8 cellular contexts compared by ENCODE assay signal in the genomic region with DNA sequence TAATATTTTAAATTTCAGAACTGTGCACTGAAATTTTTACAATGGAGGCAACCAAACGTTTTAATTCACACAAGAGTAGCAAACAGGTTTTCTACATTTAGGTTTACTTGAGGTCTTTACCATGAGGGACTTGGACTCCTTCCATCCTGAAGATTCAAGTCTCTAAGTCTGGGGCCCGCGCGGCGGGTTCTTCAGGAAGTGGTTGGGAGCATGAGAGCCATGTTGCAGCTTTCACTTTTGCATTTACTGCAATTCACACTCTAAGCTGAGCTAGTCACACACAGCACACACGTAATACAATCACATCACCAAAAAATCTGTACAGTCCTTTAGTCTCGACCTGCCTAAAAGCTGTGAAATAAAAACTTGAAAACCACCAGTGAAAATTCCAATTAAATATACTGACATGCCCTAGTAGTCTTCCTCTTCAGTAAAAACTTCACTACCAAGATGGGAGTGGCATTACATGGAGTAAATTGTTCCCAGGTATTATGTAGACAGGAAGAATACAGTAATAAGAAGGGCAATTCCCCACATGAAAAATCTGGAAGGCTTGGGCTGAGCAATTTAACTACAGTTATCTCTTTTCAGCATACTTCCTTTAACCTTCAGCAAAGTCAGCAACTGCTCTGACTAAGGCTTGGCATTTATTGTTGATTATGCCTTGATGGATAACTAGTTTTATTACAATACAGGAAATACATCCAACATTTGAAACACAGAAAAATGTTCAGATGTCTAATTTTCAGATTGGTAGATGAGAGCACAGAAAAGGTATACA.
DNase-seq lines count a peak whose midpoint lies in the region; ATAC-seq, FAIRE-seq and TF ChIP-seq lines count a peak whose summit lies in the region.

No MANE protein-coding gene starts in this region.

- intact Hi-C loops in Calu3 (cut with micrococcal nuclease; ENCODE audit: unreplicated experiment): loop anchor here (5.0 kb wide), 2 partner anchors 36 to 254 kb away; no protein-coding TSS in a partner anchor
- intact Hi-C loops in K562 (cut with micrococcal nuclease): no loop called here
- intact Hi-C loops in upper lobe of right lung (cut with DNase I): no loop called here

- 0% methylated on average over 7 of the region's 7 CpGs for WGBS in SK-N-SH (ENCODE audit: low lambda C conversion rate)
- WGBS in K562 (ENCODE audit: insufficient coverage, low coverage, missing lambda C conversion rate): 12% methylated on average over 7 of the region's 7 CpGs
- WGBS in lung, 2 donors: 6 to 23% methylated on average over 7 of the region's 7 CpGs

- peak; percentile 41 for ATAC-seq in HG02571 (IDR thresholded peaks at IDR 0.05; ENCODE audit: unreplicated experiment)
- ATAC-seq in K562: no peak
- no peak for ATAC-seq in lung (ENCODE audit: insufficient read depth, low FRiP score)
- peak; percentile 31 for ATAC-seq in upper lobe of right lung

- no peaks in the 10 kb centered on the region for H3K9me1 ChIP-seq in K562 (ENCODE audit: control insufficient read depth, insufficient read depth, low read length)

- H3K4me1 Mint-ChIP-seq in Calu3 (ENCODE audit: low read depth, unreplicated experiment): peaks cover 31% of the 10 kb centered on the region

- H4K20me1 ChIP-seq in SK-N-SH (ENCODE audit: insufficient read depth): peaks cover 28% of the 10 kb centered on the region; the same call in 1 of the 2 replicates
- H4K20me1 ChIP-seq in K562 (replicated peaks; ENCODE audit: control insufficient read depth, insufficient read depth, low read length): no peaks in the 10 kb centered on the region

- BruUV-seq in Calu3 (replicated peaks; lab: Mats Ljungman, UMichigan) (no TSS peak), K562 (replicated peaks; lab: Mats Ljungman, UMichigan) (no TSS peak)

- POLR2A ChIA-PET in SK-N-SH (lab: Yijun Ruan, JAX): no interaction called here
- POLR2A ChIA-PET in K562 (lab: Yijun Ruan, JAX): no interaction called here

- H3K9me3 ChIP-seq in SK-N-SH: no peaks in the 10 kb centered on the region
- H3K9me3 ChIP-seq in K562 (replicated peaks; ENCODE audit: control insufficient read depth, insufficient read depth, low read depth, low read length): no peaks in the 10 kb centered on the region
- no peaks in the 10 kb centered on the region for H3K9me3 ChIP-seq in lung (ENCODE audit: control insufficient read depth in 2 of 2, insufficient read depth in 1 of 2, low read length in 1 of 2)
- no peaks in the 10 kb centered on the region for H3K9me3 ChIP-seq in upper lobe of right lung

- H3K4me1 ChIP-seq in SK-N-SH (ENCODE audit: control insufficient read depth in 1 of 2, insufficient read depth in 2 of 2, low read depth in 1 of 2, low read length in 1 of 2): peaks cover 0 to 40% of the 10 kb centered on the region in 2 experiments
- H3K4me1 ChIP-seq in K562 (replicated peaks in 1 of 2; ENCODE audit: control insufficient read depth in 2 of 2, insufficient read depth in 2 of 2, low read length in 2 of 2): no peaks in the 10 kb centered on the region; a peak in 2 of 5 replicates
- peaks cover 0 to 4% of the 10 kb centered on the region in 2 donors for H3K4me1 ChIP-seq in lung (ENCODE audit: control insufficient read depth in 2 of 2, insufficient read depth in 2 of 2, low read length in 2 of 2)
- no peaks in the 10 kb centered on the region for H3K4me1 ChIP-seq in upper lobe of right lung

- TF ChIP-seq EP300 in SK-N-SH (IDR thresholded peaks at IDR 0.05; ENCODE audit: borderline replicate concordance in 1 of 2, low read depth in 1 of 2, low read length in 1 of 2) (no peak), K562 (IDR thresholded peaks at IDR 0.05; ENCODE audit: low read length) (no peak)

- peak overlapping the region; percentile 87 to 96; a peak in 3 of 4 replicates for H3K27ac ChIP-seq in SK-N-SH (ENCODE audit: low read depth in 2 of 2, low read length in 1 of 2)
- H3K27ac ChIP-seq in K562 (ENCODE audit: extremely low read depth, low read depth, low read length): peak overlapping the region; percentile 41; the same call in 2 of the 3 replicates
- H3K27ac ChIP-seq in lung (ENCODE audit: low read depth in 1 of 2, low read length in 1 of 2): peak overlapping the region; percentile 10 to 16
- peak overlapping the region; percentile 88 for H3K27ac ChIP-seq in upper lobe of right lung

- CTCF ChIA-PET in Calu3 (lab: Charles Lee): interaction anchor here (0.5 to 0.9 kb wide), 2 partner anchors 23 to 1878 kb away, joined by 3 to 5 read pairs; no protein-coding TSS in a partner anchor
- CTCF ChIA-PET in SK-N-SH (lab: Yijun Ruan, JAX): no interaction called here
- CTCF ChIA-PET in K562 (lab: Yijun Ruan, JAX; ENCODE audit: low intra/inter-chr PET ratio): no interaction called here

- no peak for TF ChIP-seq POLR2A in K562 (conservative IDR thresholded peaks at IDR 0.05)

- peak overlapping the region; percentile 97 for H3K27ac Mint-ChIP-seq in Calu3 (ENCODE audit: unreplicated experiment)

- no peaks in the 10 kb centered on the region for H3K27me3 Mint-ChIP-seq in Calu3 (ENCODE audit: unreplicated experiment)

- H3K4me3 Mint-ChIP-seq in Calu3 (ENCODE audit: low read depth, unreplicated experiment): peak overlapping the region; percentile 89

- peaks cover 61% of the 10 kb centered on the region for H3K36me3 Mint-ChIP-seq in Calu3 (ENCODE audit: insufficient read depth, unreplicated experiment)

- TF ChIP-seq CTCF in Calu3 (IDR thresholded peaks at IDR 0.05; ENCODE audit: unreplicated experiment) (no peak), SK-N-SH (IDR thresholded peaks at IDR 0.05) (no peak), K562 (IDR thresholded peaks at IDR 0.05 in 2 of 3, conservative IDR thresholded peaks at IDR 0.05 in 1 of 3; ENCODE audit: insufficient read depth in 2 of 3, low read depth in 1 of 3, low read length in 3 of 3) (no peak), lung (IDR thresholded peaks at IDR 0.05; ENCODE audit: control extremely low read depth, extremely low read depth) (no peak), upper lobe of right lung (IDR thresholded peaks at IDR 0.05) (no peak)

- H3K27me3 ChIP-seq in SK-N-SH (ENCODE audit: insufficient read depth): no peaks in the 10 kb centered on the region
- H3K27me3 ChIP-seq in K562 (ENCODE audit: control insufficient read depth in 2 of 2, insufficient read depth in 2 of 2, low read length in 2 of 2): no peaks in the 10 kb centered on the region
- no peaks in the 10 kb centered on the region for H3K27me3 ChIP-seq in lung (ENCODE audit: control insufficient read depth, insufficient read depth)
- H3K27me3 ChIP-seq in upper lobe of right lung: no peaks in the 10 kb centered on the region

- in situ Hi-C loops in K562 (cut with MboI): no loop called here

- no peak overlapping the region for H2AFZ ChIP-seq in SK-N-SH (ENCODE audit: low read depth)
- peak overlapping the region; percentile 81 for H2AFZ ChIP-seq in K562 (ENCODE audit: low read depth, low read length)

- H3K4me2 ChIP-seq in SK-N-SH (peak overlapping the region; percentile 72), K562 (ENCODE audit: insufficient read depth, low read length) (no peak overlapping the region; the same call in 1 of the 2 replicates)

- no peaks in the 10 kb centered on the region for H3K9me3 Mint-ChIP-seq in Calu3 (ENCODE audit: low read depth, unreplicated experiment)

- H3K4me3 ChIP-seq in SK-N-SH (ENCODE audit: low read depth in 2 of 2, low read length in 1 of 2): peak overlapping the region; percentile 61 to 69; a peak in 3 of 4 replicates
- H3K4me3 ChIP-seq in K562: no peak overlapping the region
- no peak overlapping the region for H3K4me3 ChIP-seq in lung
- peak overlapping the region; percentile 57 for H3K4me3 ChIP-seq in upper lobe of right lung

- peaks cover 95% of the 10 kb centered on the region for H3K79me2 ChIP-seq in SK-N-SH (ENCODE audit: insufficient read depth)
- H3K79me2 ChIP-seq in K562 (ENCODE audit: control insufficient read depth, insufficient read depth, low read length): peaks cover 24% of the 10 kb centered on the region

- no peak for FAIRE-seq in K562 (lab: Jason Lieb, UNC)

- no peaks in the 10 kb centered on the region for H3K9me2 ChIP-seq in SK-N-SH

- no peak for TF ChIP-seq RAD21 in SK-N-SH (IDR thresholded peaks at IDR 0.05; ENCODE audit: low read length)
- no peak for TF ChIP-seq RAD21 in K562 (CRISPR knock-in tag; conservative IDR thresholded peaks at IDR 0.05 in 1 of 2, IDR thresholded peaks at IDR 0.05 in 1 of 2)

- H3F3A ChIP-seq in SK-N-SH (replicated peaks; ENCODE audit: insufficient read depth): peaks cover 80% of the 10 kb centered on the region

- H3K36me3 ChIP-seq in SK-N-SH (replicated peaks in 1 of 2; ENCODE audit: control insufficient read depth in 1 of 2, insufficient read depth in 2 of 2, low read length in 1 of 2) (peaks cover 25 to 33% of the 10 kb centered on the region in 2 experiments), K562 (ENCODE audit: control insufficient read depth, insufficient read depth, low read length) (no peaks in the 10 kb centered on the region), lung (ENCODE audit: control insufficient read depth in 2 of 2, insufficient read depth in 2 of 2, low read length in 2 of 2) (no peaks in the 10 kb centered on the region), upper lobe of right lung (no peaks in the 10 kb centered on the region)

- peak overlapping the region; percentile 99 for H3K9ac ChIP-seq in SK-N-SH
- no peak overlapping the region for H3K9ac ChIP-seq in K562 (ENCODE audit: insufficient read depth in 1 of 2, low read depth in 2 of 2, low read length in 2 of 2)

- DNase-seq in Calu3 (peak; percentile 31), SK-N-SH (no peak), K562 (ENCODE audit: extremely low read depth in 1 of 4, low spot score in 3 of 4) (no peak), lung (ENCODE audit: low spot score) (no peak), upper lobe of right lung (peak; percentile 67), DMS 273 treated with DMSO at 0.1 percent for 48 hours (lab: John Stamatoyannopoulos, UW) (no peak), islet precursor cell (no peak)

TF ChIP-seq in SK-N-SH, 30 proteins besides CTCF, POLR2A, EP300 and RAD21 (continues in another document):
- TF ChIP-seq POLR2AphosphoS5 (IDR thresholded peaks at IDR 0.05; ENCODE audit: low read depth, low read length) (no peak), FOXM1 (IDR thresholded peaks at IDR 0.05; ENCODE audit: low read depth) (0 out of 2 replicates have a peak, but pooled peaks have one; percentile 11)

TF ChIP-seq in K562, 482 proteins besides CTCF, POLR2A, EP300 and RAD21 (continues in another document):
- no peak for TF ChIP-seq PHTF2 (CRISPR knock-in tag; IDR thresholded peaks at IDR 0.05)

Comparison
In these comparisons a context has a peak if more than half of its experiments do, and no peak if none do; other contexts are left out.
1. DNase-seq: peak in Calu3 (single experiment) and upper lobe of right lung (single experiment); none in SK-N-SH (single experiment), K562 (0 of 4), lung (single experiment), DMS 273 treated with DMSO at 0.1 percent for 48 hours (single experiment) and islet precursor cell (single experiment).
2. ATAC-seq: peak in HG02571 (single experiment) and upper lobe of right lung (single experiment); none in K562 (single experiment) and lung (single experiment).
3. H3K27ac ChIP-seq: peak in every context shown above with its lines; median percentile 92 in SK-N-SH; 88 in upper lobe of right lung; 41 in K562; 13 in lung.
4. H3K4me3 ChIP-seq: peak in SK-N-SH (2 of 2) and upper lobe of right lung (single experiment); none in K562 (single experiment) and lung (single experiment).